1 cellular context compared by ENCODE assay signal in the genomic region with DNA sequence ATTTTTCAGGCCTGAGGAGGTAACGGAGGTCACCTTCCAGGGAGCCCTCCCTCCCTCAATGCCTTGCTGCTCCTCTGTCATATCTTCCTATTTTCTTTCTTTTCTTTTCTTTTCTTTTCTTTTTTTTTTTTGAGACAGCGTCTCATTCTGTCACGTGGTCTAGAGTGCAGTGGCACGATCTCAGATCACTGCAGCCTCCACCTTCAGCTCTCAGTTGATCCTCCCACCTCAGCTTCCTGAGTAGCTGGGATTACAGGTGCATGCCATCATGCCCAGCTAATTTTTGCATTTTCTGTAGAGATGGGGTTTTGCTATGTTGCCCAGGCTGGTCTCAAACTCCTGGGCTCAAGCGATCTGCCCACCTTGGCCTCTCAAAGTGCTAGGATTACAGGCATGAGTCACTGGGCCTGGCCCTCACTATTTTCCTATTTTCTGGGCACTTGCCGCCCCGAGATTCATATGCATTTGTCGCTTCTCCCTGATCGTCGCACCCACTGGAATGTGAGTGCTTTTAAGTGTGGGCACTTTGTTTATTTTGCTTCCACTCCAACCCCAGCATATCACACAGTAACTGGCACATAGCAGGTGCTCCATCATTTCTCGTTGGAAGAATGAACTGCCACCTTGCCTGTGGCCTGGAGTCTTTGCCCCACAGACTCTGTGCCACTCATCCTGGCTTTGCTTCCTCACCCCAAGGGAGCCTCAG.
TF ChIP-seq lines count a peak whose summit lies in the region.

No MANE protein-coding gene starts in this region.

TF ChIP-seq in K562, 482 proteins besides CTCF, POLR2A, EP300 and RAD21 (continued from another document):
- no peak for TF ChIP-seq ZBTB17 (CRISPR knock-in tag; IDR thresholded peaks at IDR 0.05)
